In genomic region chr3:99630815-99631214, GRCh38 we compare ENCODE assay signal across 17 cellular contexts. TPM values are rescaled to one million over a fixed set of nuclear protein-coding genes. Genes with fewer than 3 reads are reported as not detected.
DNase-seq lines count a peak whose midpoint lies in the region; ATAC-seq, FAIRE-seq and TF ChIP-seq lines count a peak whose summit lies in the region.
"Had no signal": no experiment of that assay in that cellular context is flagged by ENCODE, and none has a peak within 500 bp of the region (broad histone marks: within the 10 kb centered on the region; RNA-seq: fewer than 3 reads in every experiment).

No MANE protein-coding gene starts in this region.

- no peaks in the 10 kb centered on the region for H3K36me3 Mint-ChIP-seq in GM23338 (ENCODE audit: low read depth)
- H3K36me3 Mint-ChIP-seq in immature natural killer cell, result no peaks in the 10 kb centered on the region

- no peaks in the 10 kb centered on the region for H3K36me3 ChIP-seq in GM23338 (ENCODE audit: insufficient read depth)
- H3K36me3 ChIP-seq in PC-9 (ENCODE audit: low read depth), result no peaks in the 10 kb centered on the region
- no peaks in the 10 kb centered on the region for H3K36me3 ChIP-seq in bronchial epithelial cell (ENCODE audit: control insufficient read depth, insufficient read depth, low read length)
- H3K36me3 ChIP-seq: HAP-1 had no signal

- no peaks in the 10 kb centered on the region for H3F3A ChIP-seq in GM23338 (replicated peaks; ENCODE audit: low read depth)
- H3F3A ChIP-seq in PC-9 (ENCODE audit: insufficient read depth, low read depth), result no peaks in the 10 kb centered on the region

- FAIRE-seq in bronchial epithelial cell (lab: Jason Lieb, UNC), result no peak
- FAIRE-seq: D721Med had no signal

- POLR2A ChIA-PET in PC-9 (lab: Charles Lee; ENCODE audit: unreplicated experiment), result no interaction called here

- H3K9me2 ChIP-seq in GM23338 (ENCODE audit: insufficient read depth) (no peaks in the 10 kb centered on the region), PC-9 (ENCODE audit: insufficient read depth) (0 out of 2 replicates have a peak, but pooled peaks cover 3% of the 10 kb centered on the region)

- peaks cover 50% of the 10 kb centered on the region for H3K4me1 Mint-ChIP-seq in GM23338
- no peaks in the 10 kb centered on the region for H3K4me1 Mint-ChIP-seq in immature natural killer cell

- 0 out of 2 replicates have a peak overlapping the region, but pooled peaks have one; percentile 15 for H2AFZ ChIP-seq in GM23338
- H2AFZ ChIP-seq in PC-9, result no peak overlapping the region

- BruUV-seq in PC-9 (replicated peaks; lab: Mats Ljungman, UMichigan), result no TSS peak

- no peak overlapping the region for H3K4me3 ChIP-seq in GM23338
- no peak overlapping the region for H3K4me3 ChIP-seq in PC-9
- H3K4me3 ChIP-seq in bronchial epithelial cell (ENCODE audit: low read depth, low read length), result no peak overlapping the region
- H3K4me3 ChIP-seq: HAP-1 had no signal

- H3K27ac Mint-ChIP-seq in GM23338 (no peak overlapping the region), immature natural killer cell (no peak overlapping the region)
- H3K27ac Mint-ChIP-seq: CD4-positive, alpha-beta T cell had no signal

- DNase-seq in DMS53 (lab: John Stamatoyannopoulos, UW) (peak; percentile 80), GM23338 (ENCODE audit: low spot score) (no peak), PC-9 (no peak), bronchial epithelial cell (ENCODE audit: low read depth) (peak; percentile 81), immature natural killer cell (no peak), NCI-H524 (lab: John Stamatoyannopoulos, UW) (no peak)
- no peak for DNase-seq in activated T-cell treated with anti-CD3 and anti-CD28 coated beads, Interleukin-2, amount 50 U/mL, for 1 hour
- DNase-seq: ACHN; Caco-2; CD4-positive, alpha-beta T cell; DMS79 treated with DMSO at 0.1 percent for 48 hours; GF-D8; KG1 had no signal

- no peaks in the 10 kb centered on the region for H3K9me3 ChIP-seq in PC-9 (ENCODE audit: insufficient read depth, low read depth)
- H3K9me3 ChIP-seq: Caco-2, HAP-1 had no signal

- H3K9me3 Mint-ChIP-seq in GM23338 (no peaks in the 10 kb centered on the region), immature natural killer cell (peaks cover 0 to 8% (median 2%) of the 10 kb centered on the region in 6 donors)
- H3K9me3 Mint-ChIP-seq: CD4-positive, alpha-beta T cell had no signal

- H3K27me3 Mint-ChIP-seq in GM23338 (ENCODE audit: insufficient read depth, low read depth, poor library complexity), result peaks cover 4% of the 10 kb centered on the region
- H3K27me3 Mint-ChIP-seq in immature natural killer cell (ENCODE audit: low read depth in 3 of 3), result peaks cover 0 to 10% (median 0%) of the 10 kb centered on the region in 3 donors

- CTCF ChIA-PET in PC-9 (lab: Charles Lee), result no interaction called here

- H3K27me3 ChIP-seq in GM23338 (ENCODE audit: insufficient read depth) (peaks cover 8% of the 10 kb centered on the region), PC-9 (ENCODE audit: insufficient read depth, low read depth) (no peaks in the 10 kb centered on the region), bronchial epithelial cell (ENCODE audit: control insufficient read depth, insufficient read depth, low read length) (no peaks in the 10 kb centered on the region)

- no peak overlapping the region for H3K27ac ChIP-seq in GM23338 (ENCODE audit: low read depth)
- no peak overlapping the region for H3K27ac ChIP-seq in PC-9
- H3K27ac ChIP-seq: C4-2B had no signal

- peaks cover 48% of the 10 kb centered on the region for H3K4me1 ChIP-seq in GM23338 (ENCODE audit: insufficient read depth)
- H3K4me1 ChIP-seq in PC-9 (replicated peaks; ENCODE audit: insufficient read depth), result peaks cover 28% of the 10 kb centered on the region
- H3K4me1 ChIP-seq: Caco-2, HAP-1 had no signal

- intact Hi-C loops in PC-9 (cut with micrococcal nuclease; ENCODE audit: unreplicated experiment), result no loop called here

- ATAC-seq in GM23338 (no peak), HG02981 (IDR thresholded peaks at IDR 0.05; ENCODE audit: unreplicated experiment) (no peak)

- H3K4me2 ChIP-seq in GM23338 (no peak overlapping the region), PC-9 (peak overlapping the region; percentile 30)

- no peak overlapping the region for H3K4me3 Mint-ChIP-seq in GM23338
- H3K4me3 Mint-ChIP-seq in immature natural killer cell, result no peak overlapping the region
- H3K4me3 Mint-ChIP-seq: CD4-positive, alpha-beta T cell had no signal

- TF ChIP-seq CTCF in GM23338 (conservative IDR thresholded peaks at IDR 0.05; ENCODE audit: low read depth in 2 of 2), result no peak
- no peak for TF ChIP-seq CTCF in PC-9 (conservative IDR thresholded peaks at IDR 0.05)
- no peak for TF ChIP-seq CTCF in bronchial epithelial cell (IDR thresholded peaks at IDR 0.05; ENCODE audit: insufficient read depth, low read length, severe bottlenecking)

- H3K79me2 ChIP-seq in GM23338 (replicated peaks; ENCODE audit: insufficient read depth) (no peaks in the 10 kb centered on the region), PC-9 (ENCODE audit: low read depth) (no peaks in the 10 kb centered on the region)

- H4K20me1 ChIP-seq in GM23338 (replicated peaks; ENCODE audit: insufficient read depth), result no peaks in the 10 kb centered on the region
- H4K20me1 ChIP-seq in PC-9 (ENCODE audit: insufficient read depth), result no peaks in the 10 kb centered on the region

TF ChIP-seq in GM23338, 12 proteins besides CTCF, POLR2A, EP300 and RAD21 (continues in another document):
- no peak for TF ChIP-seq STAT1 (IDR thresholded peaks at IDR 0.05; ENCODE audit: unreplicated experiment)
- no peak for TF ChIP-seq EZH2 (IDR thresholded peaks at IDR 0.05; ENCODE audit: low read depth, unreplicated experiment)
- TF ChIP-seq ZNF462 (CRISPR knock-in tag; IDR thresholded peaks at IDR 0.05), result no peak
- no peak for TF ChIP-seq CREB1 (CRISPR knock-in tag; IDR thresholded peaks at IDR 0.05; ENCODE audit: low read depth)

RNA-seq across cellular contexts. Expression of gene COL8A1, which starts 7.6 kb away (rescaled TPM):
- total RNA-seq in GM23338 (2014; rRNA removed; shearing (Covaris generic)), result 0.97 and 1.7 TPM in 2 replicates
- polyA plus RNA-seq in GM23338 (2016; fragmentation: Nextera tagmentation; extraction: Ambion mirVana) (0.24 and 0.26 TPM in 2 replicates), immature natural killer cell (not detected)
- total RNA-seq in PC-9 (2021) (6.6 and 8.1 TPM in 2 replicates), bronchial epithelial cell (2.7 and 3.9 TPM in 2 replicates)
- total RNA-seq: Caco-2; CD4-positive, alpha-beta T cell had no signal

Comparison
In these comparisons a context has a peak if more than half of its experiments do, and no peak if none do; other contexts are left out.
1. DNase-seq: peak in DMS53 (single experiment) and bronchial epithelial cell (single experiment); none in GM23338 (single experiment), PC-9 (0 of 2), immature natural killer cell (0 of 3), NCI-H524 (0 of 2) and activated T-cell treated with anti-CD3 and anti-CD28 coated beads, Interleukin-2, amount 50 U/mL, for 1 hour (single experiment).